In the genomic region with DNA sequence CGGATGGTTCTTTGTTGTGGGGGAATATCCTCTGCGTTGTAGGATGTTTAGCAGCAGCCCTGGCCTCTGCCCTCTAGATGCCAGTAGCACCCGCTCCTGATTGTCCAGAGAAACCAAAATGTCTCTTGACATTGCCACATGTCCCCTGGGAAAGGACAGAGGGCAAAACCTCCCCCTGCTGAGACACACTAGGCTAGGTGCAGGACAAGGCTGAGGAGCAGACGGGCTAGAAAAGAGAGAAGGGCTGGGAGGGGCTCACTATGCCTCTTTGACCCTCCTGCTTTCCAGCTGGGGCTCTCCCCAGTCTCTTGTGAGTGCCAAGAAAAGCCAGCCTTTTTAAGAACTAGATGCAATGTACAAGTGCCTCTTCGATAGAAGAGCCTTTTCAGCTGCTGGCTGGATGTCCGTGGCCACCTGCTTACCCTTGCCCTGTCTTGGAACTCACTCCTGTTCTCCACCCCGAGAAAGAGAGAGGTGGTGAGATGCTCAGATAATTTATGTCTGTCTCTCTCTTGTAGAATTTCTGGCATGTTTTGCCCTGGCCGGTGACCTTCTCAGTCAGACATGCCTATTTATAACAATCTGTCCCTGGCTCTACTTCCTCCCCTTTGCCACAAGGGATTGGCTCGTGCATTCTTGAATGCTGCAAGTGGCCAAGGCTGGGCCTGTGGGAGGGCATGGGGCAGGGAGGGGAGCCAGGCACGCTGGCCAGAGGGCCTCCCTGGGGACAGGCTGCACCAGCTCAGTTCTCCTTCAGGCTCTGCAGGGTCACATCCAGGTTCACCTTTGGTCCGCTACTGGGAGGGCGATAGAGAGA, we compare ENCODE assay signal across 2 cellular contexts.
TF ChIP-seq lines count a peak whose summit lies in the region.

No MANE protein-coding gene starts in this region.

TF ChIP-seq in SK-N-SH treated with all-trans-retinoic acid at 6 μM for 48 hours, 23 proteins besides CTCF, POLR2A, EP300 and RAD21 (continued from another document):
- TF ChIP-seq, protein P1, sequence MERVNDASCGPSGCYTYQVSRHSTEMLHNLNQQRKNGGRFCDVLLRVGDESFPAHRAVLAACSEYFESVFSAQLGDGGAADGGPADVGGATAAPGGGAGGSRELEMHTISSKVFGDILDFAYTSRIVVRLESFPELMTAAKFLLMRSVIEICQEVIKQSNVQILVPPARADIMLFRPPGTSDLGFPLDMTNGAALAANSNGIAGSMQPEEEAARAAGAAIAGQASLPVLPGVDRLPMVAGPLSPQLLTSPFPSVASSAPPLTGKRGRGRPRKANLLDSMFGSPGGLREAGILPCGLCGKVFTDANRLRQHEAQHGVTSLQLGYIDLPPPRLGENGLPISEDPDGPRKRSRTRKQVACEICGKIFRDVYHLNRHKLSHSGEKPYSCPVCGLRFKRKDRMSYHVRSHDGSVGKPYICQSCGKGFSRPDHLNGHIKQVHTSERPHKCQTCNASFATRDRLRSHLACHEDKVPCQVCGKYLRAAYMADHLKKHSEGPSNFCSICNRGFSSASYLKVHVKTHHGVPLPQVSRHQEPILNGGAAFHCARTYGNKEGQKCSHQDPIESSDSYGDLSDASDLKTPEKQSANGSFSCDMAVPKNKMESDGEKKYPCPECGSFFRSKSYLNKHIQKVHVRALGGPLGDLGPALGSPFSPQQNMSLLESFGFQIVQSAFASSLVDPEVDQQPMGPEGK (CRISPR knock-in tag; IDR thresholded peaks at IDR 0.05; ENCODE audit: borderline replicate concordance) = no peak

TF ChIP-seq in SK-N-SH, 30 proteins besides CTCF, POLR2A, EP300 and RAD21 (continued from another document):
- TF ChIP-seq, protein P2, sequence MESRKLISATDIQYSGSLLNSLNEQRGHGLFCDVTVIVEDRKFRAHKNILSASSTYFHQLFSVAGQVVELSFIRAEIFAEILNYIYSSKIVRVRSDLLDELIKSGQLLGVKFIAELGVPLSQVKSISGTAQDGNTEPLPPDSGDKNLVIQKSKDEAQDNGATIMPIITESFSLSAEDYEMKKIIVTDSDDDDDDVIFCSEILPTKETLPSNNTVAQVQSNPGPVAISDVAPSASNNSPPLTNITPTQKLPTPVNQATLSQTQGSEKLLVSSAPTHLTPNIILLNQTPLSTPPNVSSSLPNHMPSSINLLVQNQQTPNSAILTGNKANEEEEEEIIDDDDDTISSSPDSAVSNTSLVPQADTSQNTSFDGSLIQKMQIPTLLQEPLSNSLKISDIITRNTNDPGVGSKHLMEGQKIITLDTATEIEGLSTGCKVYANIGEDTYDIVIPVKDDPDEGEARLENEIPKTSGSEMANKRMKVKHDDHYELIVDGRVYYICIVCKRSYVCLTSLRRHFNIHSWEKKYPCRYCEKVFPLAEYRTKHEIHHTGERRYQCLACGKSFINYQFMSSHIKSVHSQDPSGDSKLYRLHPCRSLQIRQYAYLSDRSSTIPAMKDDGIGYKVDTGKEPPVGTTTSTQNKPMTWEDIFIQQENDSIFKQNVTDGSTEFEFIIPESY (IDR thresholded peaks at IDR 0.05; ENCODE audit: borderline replicate concordance, low read depth) = no peak
- TF ChIP-seq YY1 (IDR thresholded peaks at IDR 0.05; ENCODE audit: low read depth) (no peak), NRF1 (IDR thresholded peaks at IDR 0.05; ENCODE audit: low read depth, low read length) (no peak), MEF2A (IDR thresholded peaks at IDR 0.05; ENCODE audit: borderline replicate concordance, low read depth) (no peak), FOXM1 (IDR thresholded peaks at IDR 0.05; ENCODE audit: low read depth) (no peak), EZH2phosphoT487 (IDR thresholded peaks at IDR 0.05; ENCODE audit: borderline replicate concordance, low read depth) (no peak)
- TF ChIP-seq, protein P3, sequence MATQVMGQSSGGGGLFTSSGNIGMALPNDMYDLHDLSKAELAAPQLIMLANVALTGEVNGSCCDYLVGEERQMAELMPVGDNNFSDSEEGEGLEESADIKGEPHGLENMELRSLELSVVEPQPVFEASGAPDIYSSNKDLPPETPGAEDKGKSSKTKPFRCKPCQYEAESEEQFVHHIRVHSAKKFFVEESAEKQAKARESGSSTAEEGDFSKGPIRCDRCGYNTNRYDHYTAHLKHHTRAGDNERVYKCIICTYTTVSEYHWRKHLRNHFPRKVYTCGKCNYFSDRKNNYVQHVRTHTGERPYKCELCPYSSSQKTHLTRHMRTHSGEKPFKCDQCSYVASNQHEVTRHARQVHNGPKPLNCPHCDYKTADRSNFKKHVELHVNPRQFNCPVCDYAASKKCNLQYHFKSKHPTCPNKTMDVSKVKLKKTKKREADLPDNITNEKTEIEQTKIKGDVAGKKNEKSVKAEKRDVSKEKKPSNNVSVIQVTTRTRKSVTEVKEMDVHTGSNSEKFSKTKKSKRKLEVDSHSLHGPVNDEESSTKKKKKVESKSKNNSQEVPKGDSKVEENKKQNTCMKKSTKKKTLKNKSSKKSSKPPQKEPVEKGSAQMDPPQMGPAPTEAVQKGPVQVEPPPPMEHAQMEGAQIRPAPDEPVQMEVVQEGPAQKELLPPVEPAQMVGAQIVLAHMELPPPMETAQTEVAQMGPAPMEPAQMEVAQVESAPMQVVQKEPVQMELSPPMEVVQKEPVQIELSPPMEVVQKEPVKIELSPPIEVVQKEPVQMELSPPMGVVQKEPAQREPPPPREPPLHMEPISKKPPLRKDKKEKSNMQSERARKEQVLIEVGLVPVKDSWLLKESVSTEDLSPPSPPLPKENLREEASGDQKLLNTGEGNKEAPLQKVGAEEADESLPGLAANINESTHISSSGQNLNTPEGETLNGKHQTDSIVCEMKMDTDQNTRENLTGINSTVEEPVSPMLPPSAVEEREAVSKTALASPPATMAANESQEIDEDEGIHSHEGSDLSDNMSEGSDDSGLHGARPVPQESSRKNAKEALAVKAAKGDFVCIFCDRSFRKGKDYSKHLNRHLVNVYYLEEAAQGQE (IDR thresholded peaks at IDR 0.05; ENCODE audit: low read depth, low read length) = no peak
TF ChIP-seq in SK-N-SH: peak in this region for 0.
